ENCODE assay signal across 1 cellular context in the genomic region with DNA sequence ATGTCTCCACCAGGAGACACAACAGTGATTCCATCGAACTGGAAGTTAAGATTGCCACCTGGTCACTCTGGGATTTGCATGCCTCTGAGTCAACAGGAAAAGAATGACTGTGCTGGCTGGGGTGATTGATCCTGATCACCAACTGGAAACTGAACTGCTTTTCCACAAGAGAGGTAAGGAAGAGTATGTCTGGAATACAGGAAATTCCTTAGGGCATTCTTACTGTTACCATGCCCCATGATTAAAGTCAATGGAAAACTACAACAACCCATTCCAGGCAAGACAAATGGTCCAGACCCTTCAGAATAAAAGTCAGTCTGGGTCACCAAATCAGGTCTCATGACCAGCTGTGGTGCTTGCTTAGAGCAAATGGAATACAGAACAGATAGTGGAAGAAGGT.
TF ChIP-seq lines count a peak whose summit lies in the region.

No MANE protein-coding gene starts in this region.

TF ChIP-seq in SK-N-SH treated with all-trans-retinoic acid at 6 μM for 48 hours, 23 proteins besides CTCF, POLR2A, EP300 and RAD21:
- TF ChIP-seq, protein P1, sequence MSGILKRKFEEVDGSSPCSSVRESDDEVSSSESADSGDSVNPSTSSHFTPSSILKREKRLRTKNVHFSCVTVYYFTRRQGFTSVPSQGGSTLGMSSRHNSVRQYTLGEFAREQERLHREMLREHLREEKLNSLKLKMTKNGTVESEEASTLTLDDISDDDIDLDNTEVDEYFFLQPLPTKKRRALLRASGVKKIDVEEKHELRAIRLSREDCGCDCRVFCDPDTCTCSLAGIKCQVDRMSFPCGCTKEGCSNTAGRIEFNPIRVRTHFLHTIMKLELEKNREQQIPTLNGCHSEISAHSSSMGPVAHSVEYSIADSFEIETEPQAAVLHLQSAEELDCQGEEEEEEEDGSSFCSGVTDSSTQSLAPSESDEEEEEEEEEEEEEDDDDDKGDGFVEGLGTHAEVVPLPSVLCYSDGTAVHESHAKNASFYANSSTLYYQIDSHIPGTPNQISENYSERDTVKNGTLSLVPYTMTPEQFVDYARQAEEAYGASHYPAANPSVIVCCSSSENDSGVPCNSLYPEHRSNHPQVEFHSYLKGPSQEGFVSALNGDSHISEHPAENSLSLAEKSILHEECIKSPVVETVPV (CRISPR knock-in tag; IDR thresholded peaks at IDR 0.05) = no peak
- TF ChIP-seq, protein P2, sequence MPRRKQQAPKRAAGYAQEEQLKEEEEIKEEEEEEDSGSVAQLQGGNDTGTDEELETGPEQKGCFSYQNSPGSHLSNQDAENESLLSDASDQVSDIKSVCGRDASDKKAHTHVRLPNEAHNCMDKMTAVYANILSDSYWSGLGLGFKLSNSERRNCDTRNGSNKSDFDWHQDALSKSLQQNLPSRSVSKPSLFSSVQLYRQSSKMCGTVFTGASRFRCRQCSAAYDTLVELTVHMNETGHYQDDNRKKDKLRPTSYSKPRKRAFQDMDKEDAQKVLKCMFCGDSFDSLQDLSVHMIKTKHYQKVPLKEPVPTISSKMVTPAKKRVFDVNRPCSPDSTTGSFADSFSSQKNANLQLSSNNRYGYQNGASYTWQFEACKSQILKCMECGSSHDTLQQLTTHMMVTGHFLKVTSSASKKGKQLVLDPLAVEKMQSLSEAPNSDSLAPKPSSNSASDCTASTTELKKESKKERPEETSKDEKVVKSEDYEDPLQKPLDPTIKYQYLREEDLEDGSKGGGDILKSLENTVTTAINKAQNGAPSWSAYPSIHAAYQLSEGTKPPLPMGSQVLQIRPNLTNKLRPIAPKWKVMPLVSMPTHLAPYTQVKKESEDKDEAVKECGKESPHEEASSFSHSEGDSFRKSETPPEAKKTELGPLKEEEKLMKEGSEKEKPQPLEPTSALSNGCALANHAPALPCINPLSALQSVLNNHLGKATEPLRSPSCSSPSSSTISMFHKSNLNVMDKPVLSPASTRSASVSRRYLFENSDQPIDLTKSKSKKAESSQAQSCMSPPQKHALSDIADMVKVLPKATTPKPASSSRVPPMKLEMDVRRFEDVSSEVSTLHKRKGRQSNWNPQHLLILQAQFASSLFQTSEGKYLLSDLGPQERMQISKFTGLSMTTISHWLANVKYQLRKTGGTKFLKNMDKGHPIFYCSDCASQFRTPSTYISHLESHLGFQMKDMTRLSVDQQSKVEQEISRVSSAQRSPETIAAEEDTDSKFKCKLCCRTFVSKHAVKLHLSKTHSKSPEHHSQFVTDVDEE (CRISPR knock-in tag; IDR thresholded peaks at IDR 0.05) = no peak
- TF ChIP-seq ZC3H10 (CRISPR knock-in tag; IDR thresholded peaks at IDR 0.05) = no peak
- no peak for TF ChIP-seq ESRRG (CRISPR knock-in tag; IDR thresholded peaks at IDR 0.05)
- no peak for TF ChIP-seq ZNF70 (CRISPR knock-in tag; IDR thresholded peaks at IDR 0.05)
- TF ChIP-seq PPARA (CRISPR knock-in tag; IDR thresholded peaks at IDR 0.05; ENCODE audit: borderline replicate concordance) = no peak
- TF ChIP-seq, protein P3, sequence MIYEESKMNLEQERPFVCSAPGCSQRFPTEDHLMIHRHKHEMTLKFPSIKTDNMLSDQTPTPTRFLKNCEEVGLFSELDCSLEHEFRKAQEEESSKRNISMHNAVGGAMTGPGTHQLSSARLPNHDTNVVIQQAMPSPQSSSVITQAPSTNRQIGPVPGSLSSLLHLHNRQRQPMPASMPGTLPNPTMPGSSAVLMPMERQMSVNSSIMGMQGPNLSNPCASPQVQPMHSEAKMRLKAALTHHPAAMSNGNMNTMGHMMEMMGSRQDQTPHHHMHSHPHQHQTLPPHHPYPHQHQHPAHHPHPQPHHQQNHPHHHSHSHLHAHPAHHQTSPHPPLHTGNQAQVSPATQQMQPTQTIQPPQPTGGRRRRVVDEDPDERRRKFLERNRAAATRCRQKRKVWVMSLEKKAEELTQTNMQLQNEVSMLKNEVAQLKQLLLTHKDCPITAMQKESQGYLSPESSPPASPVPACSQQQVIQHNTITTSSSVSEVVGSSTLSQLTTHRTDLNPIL (CRISPR knock-in tag; IDR thresholded peaks at IDR 0.05; ENCODE audit: low read depth) = no peak
- TF ChIP-seq GLIS3 (CRISPR knock-in tag; IDR thresholded peaks at IDR 0.05) = no peak
- TF ChIP-seq ZFP30 (CRISPR knock-in tag; IDR thresholded peaks at IDR 0.05) = no peak
- TF ChIP-seq, protein P4, sequence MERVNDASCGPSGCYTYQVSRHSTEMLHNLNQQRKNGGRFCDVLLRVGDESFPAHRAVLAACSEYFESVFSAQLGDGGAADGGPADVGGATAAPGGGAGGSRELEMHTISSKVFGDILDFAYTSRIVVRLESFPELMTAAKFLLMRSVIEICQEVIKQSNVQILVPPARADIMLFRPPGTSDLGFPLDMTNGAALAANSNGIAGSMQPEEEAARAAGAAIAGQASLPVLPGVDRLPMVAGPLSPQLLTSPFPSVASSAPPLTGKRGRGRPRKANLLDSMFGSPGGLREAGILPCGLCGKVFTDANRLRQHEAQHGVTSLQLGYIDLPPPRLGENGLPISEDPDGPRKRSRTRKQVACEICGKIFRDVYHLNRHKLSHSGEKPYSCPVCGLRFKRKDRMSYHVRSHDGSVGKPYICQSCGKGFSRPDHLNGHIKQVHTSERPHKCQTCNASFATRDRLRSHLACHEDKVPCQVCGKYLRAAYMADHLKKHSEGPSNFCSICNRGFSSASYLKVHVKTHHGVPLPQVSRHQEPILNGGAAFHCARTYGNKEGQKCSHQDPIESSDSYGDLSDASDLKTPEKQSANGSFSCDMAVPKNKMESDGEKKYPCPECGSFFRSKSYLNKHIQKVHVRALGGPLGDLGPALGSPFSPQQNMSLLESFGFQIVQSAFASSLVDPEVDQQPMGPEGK (CRISPR knock-in tag; IDR thresholded peaks at IDR 0.05; ENCODE audit: borderline replicate concordance) = no peak
- TF ChIP-seq ISL1 (CRISPR knock-in tag; IDR thresholded peaks at IDR 0.05) = no peak
- TF ChIP-seq ZNF565 (CRISPR knock-in tag; conservative IDR thresholded peaks at IDR 0.05; ENCODE audit: low read depth) = no peak
